In the genomic region with DNA sequence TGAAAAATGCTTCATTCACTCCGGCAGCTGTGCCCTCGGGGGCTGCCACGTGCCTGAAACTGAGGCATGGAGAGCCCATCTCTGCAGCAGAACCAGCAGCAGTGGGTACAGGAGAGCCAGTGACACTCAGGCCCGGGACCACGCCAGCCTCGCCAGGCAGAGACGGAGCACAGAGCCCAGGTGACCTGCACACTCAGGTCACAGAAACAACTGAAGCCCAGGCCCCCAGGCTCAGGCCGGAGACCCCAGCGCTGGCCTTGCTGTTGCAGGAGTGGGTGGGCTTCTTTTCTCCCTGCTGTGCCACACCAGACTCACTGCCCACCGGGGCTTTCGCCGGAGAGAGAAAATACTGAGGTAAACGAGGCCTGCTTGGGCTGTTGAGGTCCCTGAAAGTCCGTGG, we compare ENCODE assay signal across 22 cellular contexts.
"Had no signal": no experiment of that assay in that cellular context is flagged by ENCODE, and none has a peak within 500 bp of the region (broad histone marks: within the 10 kb centered on the region; RNA-seq: fewer than 3 reads in every experiment).

No MANE protein-coding gene starts in this region.

- H3K4me3 ChIP-seq: gastrocnemius medialis had no signal

- H3K4me1 ChIP-seq: foreskin keratinocyte, gastrocnemius medialis had no signal

- H3K27me3 ChIP-seq: brain microvascular endothelial cell, foreskin keratinocyte had no signal

- H3K36me3 ChIP-seq: brain microvascular endothelial cell, gastrocnemius medialis had no signal

- H3K27me3 Mint-ChIP-seq: activated CD4-positive, alpha-beta T cell treated with anti-CD3 and anti-CD28 coated beads for 36 hours; activated CD4-positive, alpha-beta T cell treated with anti-CD3 and anti-CD28 coated beads, Interleukin-2, amount 10 ng/mL, durations not matched to agents 24 days and 14 days; activated CD8-positive, alpha-beta memory T cell treated with anti-CD3 and anti-CD28 coated beads, Interleukin-2, amount 10 ng/mL, durations not matched to agents 7 days and 5 days; activated naive CD4-positive, alpha-beta T cell treated with anti-CD3 and anti-CD28 coated beads, Interleukin-2, amount 10 ng/mL, durations not matched to agents 7 days and 5 days had no signal

- ATAC-seq: activated CD4-positive, alpha-beta T cell treated with anti-CD3 and anti-CD28 coated beads for 36 hours; activated CD8-positive, alpha-beta memory T cell treated with anti-CD3 and anti-CD28 coated beads, Interleukin-2, amount 10 ng/mL, durations not matched to agents 7 days and 5 days; activated CD8-positive, alpha-beta T cell treated with anti-CD3 and anti-CD28 coated beads, Interleukin-2, amount 10 ng/mL, durations not matched to agents 7 days and 5 days; activated T-cell treated with anti-CD3 and anti-CD28 coated beads, Interleukin-2, amount 50 U/mL, for 72 hours; esophagus mucosa; foreskin keratinocyte; gastrocnemius medialis had no signal

- H3K4me3 Mint-ChIP-seq: activated CD4-positive, alpha-beta memory T cell treated with anti-CD3 and anti-CD28 coated beads for 36 hours; activated CD4-positive, alpha-beta T cell treated with anti-CD3 and anti-CD28 coated beads for 36 hours; activated CD4-positive, alpha-beta T cell treated with anti-CD3 and anti-CD28 coated beads, Interleukin-2, amount 10 ng/mL, durations not matched to agents 24 days and 14 days; activated CD8-positive, alpha-beta memory T cell treated with anti-CD3 and anti-CD28 coated beads, Interleukin-2, amount 10 ng/mL, durations not matched to agents 7 days and 5 days; activated CD8-positive, alpha-beta T cell treated with anti-CD3 and anti-CD28 coated beads, Interleukin-2, amount 10 ng/mL, durations not matched to agents 7 days and 5 days; activated naive CD4-positive, alpha-beta T cell treated with anti-CD3 and anti-CD28 coated beads, Interleukin-2, amount 10 ng/mL, durations not matched to agents 7 days and 5 days; activated naive CD8-positive, alpha-beta T cell; activated T-cell treated with anti-CD3 and anti-CD28 coated beads, Interleukin-2, amount 50 U/mL, for 72 hours had no signal

- H3K27ac ChIP-seq: brain microvascular endothelial cell, foreskin keratinocyte, gastrocnemius medialis had no signal

- H3K9me3 ChIP-seq: gastrocnemius medialis had no signal

- H3K36me3 Mint-ChIP-seq: activated CD4-positive, alpha-beta memory T cell treated with anti-CD3 and anti-CD28 coated beads for 36 hours; activated CD8-positive, alpha-beta memory T cell treated with anti-CD3 and anti-CD28 coated beads, Interleukin-2, amount 10 ng/mL, durations not matched to agents 7 days and 5 days; activated naive CD4-positive, alpha-beta T cell treated with anti-CD3 and anti-CD28 coated beads, Interleukin-2, amount 10 ng/mL, durations not matched to agents 7 days and 5 days; activated naive CD8-positive, alpha-beta T cell had no signal

- H3K9me3 Mint-ChIP-seq: activated CD4-positive, alpha-beta memory T cell treated with anti-CD3 and anti-CD28 coated beads for 36 hours; activated CD4-positive, alpha-beta T cell treated with anti-CD3 and anti-CD28 coated beads, Interleukin-2, amount 10 ng/mL, durations not matched to agents 24 days and 14 days; activated naive CD4-positive, alpha-beta T cell treated with anti-CD3 and anti-CD28 coated beads, Interleukin-2, amount 10 ng/mL, durations not matched to agents 7 days and 5 days had no signal

- H3K4me1 Mint-ChIP-seq: activated CD4-positive, alpha-beta T cell treated with anti-CD3 and anti-CD28 coated beads for 36 hours; activated CD4-positive, alpha-beta T cell treated with anti-CD3 and anti-CD28 coated beads, Interleukin-2, amount 10 ng/mL, durations not matched to agents 24 days and 14 days; activated CD8-positive, alpha-beta memory T cell treated with anti-CD3 and anti-CD28 coated beads, Interleukin-2, amount 10 ng/mL, durations not matched to agents 7 days and 5 days; activated naive CD4-positive, alpha-beta T cell treated with anti-CD3 and anti-CD28 coated beads, Interleukin-2, amount 10 ng/mL, durations not matched to agents 7 days and 5 days had no signal

- H3K27ac Mint-ChIP-seq: activated CD4-positive, alpha-beta memory T cell treated with anti-CD3 and anti-CD28 coated beads for 36 hours; activated CD4-positive, alpha-beta T cell treated with anti-CD3 and anti-CD28 coated beads for 36 hours; activated CD4-positive, alpha-beta T cell treated with anti-CD3 and anti-CD28 coated beads, Interleukin-2, amount 10 ng/mL, durations not matched to agents 24 days and 14 days; activated CD8-positive, alpha-beta memory T cell treated with anti-CD3 and anti-CD28 coated beads, Interleukin-2, amount 10 ng/mL, durations not matched to agents 7 days and 5 days; activated CD8-positive, alpha-beta T cell treated with anti-CD3 and anti-CD28 coated beads, Interleukin-2, amount 10 ng/mL, durations not matched to agents 7 days and 5 days; activated naive CD4-positive, alpha-beta T cell treated with anti-CD3 and anti-CD28 coated beads, Interleukin-2, amount 10 ng/mL, durations not matched to agents 7 days and 5 days; activated naive CD8-positive, alpha-beta T cell; activated T-cell treated with anti-CD3 and anti-CD28 coated beads, Interleukin-2, amount 50 U/mL, for 72 hours had no signal

- DNase-seq: activated CD4-positive, alpha-beta memory T cell treated with anti-CD3 and anti-CD28 coated beads for 36 hours; activated CD4-positive, alpha-beta T cell treated with anti-CD3 and anti-CD28 coated beads for 36 hours; activated CD4-positive, alpha-beta T cell treated with anti-CD3 and anti-CD28 coated beads, Interleukin-2, amount 10 ng/mL, durations not matched to agents 24 days and 14 days; activated CD4-positive, CD25-positive, alpha-beta regulatory T cell; activated CD4-positive, CD25-positive, alpha-beta regulatory T cell treated with anti-CD3 and anti-CD28 coated beads, Interleukin-2, amount 50 U/mL, for 72 hours; activated CD8-positive, alpha-beta memory T cell treated with anti-CD3 and anti-CD28 coated beads, Interleukin-2, amount 10 ng/mL, durations not matched to agents 7 days and 5 days; activated CD8-positive, alpha-beta memory T cell treated with anti-CD3 and anti-CD28 coated beads, Interleukin-2, amount 50 U/mL, for 4 hours; activated CD8-positive, alpha-beta T cell treated with anti-CD3 and anti-CD28 coated beads, Interleukin-2, amount 10 ng/mL, durations not matched to agents 7 days and 5 days; activated gamma-delta T cell; activated naive CD4-positive, alpha-beta T cell; activated naive CD4-positive, alpha-beta T cell treated with anti-CD3 and anti-CD28 coated beads, Interleukin-2, amount 10 ng/mL, durations not matched to agents 7 days and 5 days; activated T-cell treated with anti-CD3 and anti-CD28 coated beads, Interleukin-2, amount 50 U/mL, for 1 hour; activated T-cell treated with anti-CD3 and anti-CD28 coated beads, Interleukin-2, amount 50 U/mL, for 72 hours; amniotic stem cell; anterior cingulate cortex; brain microvascular endothelial cell; effector CD8-positive, alpha-beta T cell; foreskin keratinocyte; gastrocnemius medialis; T-helper 2 cell had no signal
